Comparison of ENCODE assay signal across 13 cellular contexts in genomic region chr16:55914383-55914782, GRCh38. TPM values are rescaled to one million over a fixed set of nuclear protein-coding genes. Genes with fewer than 3 reads are reported as not detected.
DNase-seq lines count a peak whose midpoint lies in the region; TF ChIP-seq lines count a peak whose summit lies in the region.
"Had no signal": no experiment of that assay in that cellular context is flagged by ENCODE, and none has a peak within 500 bp of the region (broad histone marks: within the 10 kb centered on the region; RNA-seq: fewer than 3 reads in every experiment).

No MANE protein-coding gene starts in this region.

- H3K9me2 ChIP-seq in neural cell (ENCODE audit: insufficient read depth, low read length) = no peaks in the 10 kb centered on the region

- no peaks in the 10 kb centered on the region for H3F3A ChIP-seq in neural cell (ENCODE audit: insufficient read depth, low read length, poor library complexity, severe bottlenecking)

- H3K4me3 ChIP-seq in dorsolateral prefrontal cortex = no peak overlapping the region
- no peak overlapping the region for H3K4me3 ChIP-seq in neural cell (ENCODE audit: low read length)
- H3K4me3 ChIP-seq: GM23248 had no signal

- peaks cover 9% of the 10 kb centered on the region for H3K27me3 Mint-ChIP-seq in brain
- peaks cover 10% of the 10 kb centered on the region for H3K27me3 Mint-ChIP-seq in nephron progenitor cell (ENCODE audit: low read depth, poor library complexity)

- TF ChIP-seq CTCF in brain (conservative IDR thresholded peaks at IDR 0.05) (no peak), dorsolateral prefrontal cortex (IDR thresholded peaks at IDR 0.05 in 54 of 56, conservative IDR thresholded peaks at IDR 0.05 in 2 of 56; ENCODE audit: low read depth in 1 of 56, partially characterized antibody in 56 of 56) (no peak), neural cell (IDR thresholded peaks at IDR 0.05; ENCODE audit: poor library complexity, severe bottlenecking) (no peak), nephron progenitor cell (IDR thresholded peaks at IDR 0.05) (no peak)

- peaks cover 0 to 9% (median 2%) of the 10 kb centered on the region in 5 experiments for H3K9me3 Mint-ChIP-seq in brain
- H3K9me3 Mint-ChIP-seq in nephron progenitor cell = no peaks in the 10 kb centered on the region

- H3K27ac ChIP-seq in dorsolateral prefrontal cortex (peak overlapping the region in 36 of 59 donors; percentile 3 to 94 (median 80)), neural cell (ENCODE audit: low read length) (peak overlapping the region; percentile 98), temporal lobe (ENCODE audit: low read depth, low read length) (peak overlapping the region; percentile 34)
- H3K27ac ChIP-seq: C4-2B, GM23248 had no signal

- no peaks in the 10 kb centered on the region for H3K36me3 ChIP-seq in neural cell (ENCODE audit: insufficient read depth, low read length)
- H3K36me3 ChIP-seq: BE2C had no signal

- no peak for DNase-seq in dorsolateral prefrontal cortex
- no peak for DNase-seq in ACHN
- DNase-seq in germinal center (ENCODE audit: low spot score) = no peak
- no peak for DNase-seq in nephron progenitor cell
- DNase-seq: BE2C; CD4-positive, alpha-beta memory T cell; DMS79; GM23248 had no signal

- H2AFZ ChIP-seq in neural cell (ENCODE audit: low read depth, low read length) = no peak overlapping the region
- H2AFZ ChIP-seq: GM23248 had no signal

- H3K4me1 Mint-ChIP-seq in brain (peaks cover 56% of the 10 kb centered on the region), nephron progenitor cell (peaks cover 3% of the 10 kb centered on the region)
- H3K4me1 Mint-ChIP-seq: CD4-positive, alpha-beta memory T cell had no signal

- H3K9me3 ChIP-seq in neural cell (ENCODE audit: low read length) = no peaks in the 10 kb centered on the region
- H3K9me3 ChIP-seq: BE2C had no signal

- no peaks in the 10 kb centered on the region for H3K79me2 ChIP-seq in neural cell (replicated peaks; ENCODE audit: insufficient read depth, low read length)

- no peak for TF ChIP-seq EP300 in neural cell (conservative IDR thresholded peaks at IDR 0.05; ENCODE audit: poor library complexity, severe bottlenecking)

- no peak for TF ChIP-seq RAD21 in neural cell (conservative IDR thresholded peaks at IDR 0.05)

- in situ Hi-C loops in ACHN (cut with HindIII; ENCODE audit: low pct_ligation_motif_present, low pct_unique_long_range_greater_than_20kb, low sequenced_read_pairs) = no loop called here

- H3K4me2 ChIP-seq in neural cell (ENCODE audit: low read length) = no peak overlapping the region

- peak overlapping the region in 4 of 5 experiments; percentile 35 to 100 (median 82) for H3K27ac Mint-ChIP-seq in brain
- H3K27ac Mint-ChIP-seq in nephron progenitor cell = no peak overlapping the region
- H3K27ac Mint-ChIP-seq: CD4-positive, alpha-beta memory T cell had no signal

- H3K36me3 Mint-ChIP-seq in brain = no peaks in the 10 kb centered on the region
- no peaks in the 10 kb centered on the region for H3K36me3 Mint-ChIP-seq in nephron progenitor cell (ENCODE audit: low read depth)
- H3K36me3 Mint-ChIP-seq: CD4-positive, alpha-beta memory T cell had no signal

- intact Hi-C loops in dorsolateral prefrontal cortex (cut with DNase I) = no loop called here

- no peaks in the 10 kb centered on the region for H4K20me1 ChIP-seq in neural cell (ENCODE audit: insufficient read depth)

- peak overlapping the region in 2 of 5 experiments; percentile 62 to 67 for H3K4me3 Mint-ChIP-seq in brain
- H3K4me3 Mint-ChIP-seq in nephron progenitor cell = no peak overlapping the region
- H3K4me3 Mint-ChIP-seq: CD4-positive, alpha-beta memory T cell had no signal

- H3K9ac ChIP-seq in neural cell (ENCODE audit: low read length) = no peak overlapping the region
- H3K9ac ChIP-seq: GM23248 had no signal

- H3K27me3 ChIP-seq in dorsolateral prefrontal cortex = no peaks in the 10 kb centered on the region
- no peaks in the 10 kb centered on the region for H3K27me3 ChIP-seq in neural cell (ENCODE audit: insufficient read depth, low read depth, low read length)
- H3K27me3 ChIP-seq: BE2C had no signal

TF ChIP-seq in neural cell, 6 proteins besides CTCF, POLR2A, EP300 and RAD21:
- TF ChIP-seq TAF1 (IDR thresholded peaks at IDR 0.05; ENCODE audit: low read depth) (no peak), REST (IDR thresholded peaks at IDR 0.05; ENCODE audit: borderline replicate concordance) (no peak), EZH2 (IDR thresholded peaks at IDR 0.05; ENCODE audit: borderline replicate concordance, insufficient read depth, low read length, poor library complexity, severe bottlenecking) (no peak), POLR2AphosphoS5 (IDR thresholded peaks at IDR 0.05) (no peak), MXI1 (conservative IDR thresholded peaks at IDR 0.05; ENCODE audit: poor library complexity, severe bottlenecking) (no peak), SMC3 (conservative IDR thresholded peaks at IDR 0.05; ENCODE audit: poor library complexity) (no peak)
TF ChIP-seq in neural cell: peak in this region for 0.

RNA-seq across cellular contexts. Expression of gene CES5A, which starts 39.2 kb away (rescaled TPM):
- polyA plus RNA-seq in brain (ENCODE audit: insufficient read depth, low read depth, low replicate concordance) (not detected), neural cell (0.27 and 0.62 TPM in 2 replicates)
- total RNA-seq in dorsolateral prefrontal cortex (1 to 10 TPM in 33 of 120 experiments, under 1 TPM in 74, not detected in 13; 0.19 to 2.4 (median 0.76) TPM), temporal lobe (not detected)
- polyA minus RNA-seq in neural cell = 0.97 TPM in 1 of 2 replicates, not detected in the other
- total RNA-seq: CD4-positive, alpha-beta memory T cell; GM23248 had no signal
- polyA plus RNA-seq: AG04450; CD4-positive, alpha-beta memory T cell; GM23248 had no signal

Comparison
In these comparisons a context has a peak if more than half of its experiments do, and no peak if none do; other contexts are left out.
1. H3K27ac ChIP-seq: peak in every context shown above with its lines; median percentile 98 in neural cell; 80 in dorsolateral prefrontal cortex; 34 in temporal lobe.